ENCODE assay signal across 13 cellular contexts in the genomic region with DNA sequence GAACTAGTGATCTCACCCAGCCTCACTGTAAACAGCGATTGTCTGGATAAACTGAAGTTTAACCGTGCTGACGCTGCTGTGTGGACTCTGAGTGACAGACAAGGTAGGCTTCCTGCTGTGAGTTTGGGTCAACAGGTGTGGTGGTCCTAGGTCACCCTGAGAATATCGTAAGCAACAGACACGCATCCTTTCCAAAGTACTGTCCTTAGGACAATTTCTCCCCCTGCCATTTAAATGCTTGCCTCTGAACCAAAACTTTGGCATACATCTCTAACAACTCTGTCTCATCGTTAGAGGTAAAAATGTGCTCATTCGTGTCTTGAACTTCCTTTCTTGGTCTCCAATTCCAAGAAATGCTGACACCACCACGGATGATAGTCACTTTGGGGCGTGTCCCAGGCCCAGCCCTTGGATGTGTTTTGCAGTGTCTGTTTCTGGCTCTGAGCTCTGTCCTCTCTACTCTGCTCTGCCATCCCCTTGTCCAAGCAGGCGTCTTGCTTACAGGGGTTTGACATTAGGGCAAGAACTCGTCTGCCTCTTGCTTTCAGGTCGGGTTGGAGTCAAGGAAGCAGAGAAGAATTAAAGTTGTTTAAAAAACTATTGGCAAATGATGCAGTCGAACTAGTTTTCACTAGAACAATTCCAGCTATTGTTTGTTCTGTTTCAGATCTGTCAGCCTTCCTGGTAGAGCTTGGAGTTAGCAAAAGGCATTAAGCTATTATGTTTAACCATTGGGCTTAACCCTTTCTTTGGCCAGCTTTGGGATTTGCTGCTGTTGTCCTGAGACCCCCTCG.
DNase-seq lines count a peak whose midpoint lies in the region; ATAC-seq, FAIRE-seq and TF ChIP-seq lines count a peak whose summit lies in the region.
"Had no signal": no experiment of that assay in that cellular context is flagged by ENCODE, and none has a peak within 500 bp of the region (broad histone marks: within the 10 kb centered on the region; RNA-seq: fewer than 3 reads in every experiment).

No MANE protein-coding gene starts in this region.

- no peak for TF ChIP-seq CTCF in H1 (IDR thresholded peaks at IDR 0.05; ENCODE audit: control extremely low read depth in 1 of 3, insufficient read depth in 1 of 3, low read depth in 1 of 3, low read length in 3 of 3)
- TF ChIP-seq CTCF in MM.1S (IDR thresholded peaks at IDR 0.05; ENCODE audit: low read length), result no peak

- H3K4me3 Mint-ChIP-seq in stimulated activated naive B cell treated with anti-CD40 and anti-IgM and Interleukin-4, amounts not matched to agents 10 μg/mL and 1 μg/mL and 100 μg/mL, for 72 hours, result no peak overlapping the region

- H3K4me2 ChIP-seq in GM23248 (ENCODE audit: unreplicated experiment), result no peak overlapping the region
- H3K4me2 ChIP-seq in H1 (ENCODE audit: insufficient read depth in 1 of 2, low read depth in 2 of 2, low read length in 2 of 2), result no peak overlapping the region
- H3K4me2 ChIP-seq in MM.1S (ENCODE audit: low read depth, low read length), result no peak overlapping the region

- no peak for TF ChIP-seq RAD21 in H1 (IDR thresholded peaks at IDR 0.05 in 1 of 2, conservative IDR thresholded peaks at IDR 0.05 in 1 of 2; ENCODE audit: low read depth in 2 of 2, low read length in 2 of 2)

- H2BK15ac ChIP-seq in H1 (ENCODE audit: low read length), result no peak overlapping the region

- H3K14ac ChIP-seq in H1 (ENCODE audit: insufficient read length), result no peak overlapping the region

- WGBS in GM23248 (ENCODE audit: low coverage in 1 of 2, low lambda C conversion rate in 2 of 2, missing lambda C conversion rate in 2 of 2), 2 experiments, result 2 to 6% methylated on average over 14 of the region's 14 CpGs
- 75% methylated on average over 14 of the region's 14 CpGs; no CpG with 5 or more reads in 1 of the 2 experiments for WGBS in H1 (ENCODE audit: extremely low coverage in 1 of 2, insufficient coverage in 1 of 2, insufficient read length in 1 of 2, insufficient replicate concordance in 2 of 2, low coverage in 1 of 2, low lambda C conversion rate in 2 of 2, missing lambda C conversion rate in 1 of 2), 2 experiments

- H3K4me1 Mint-ChIP-seq in stimulated activated naive B cell treated with anti-CD40 and anti-IgM and Interleukin-4, amounts not matched to agents 10 μg/mL and 1 μg/mL and 100 μg/mL, for 72 hours, result peaks cover 9 to 11% of the 10 kb centered on the region in 2 donors

- in situ Hi-C loops in GM23248 (cut with MboI), result no loop called here

- H4K5ac ChIP-seq in H1 (ENCODE audit: insufficient read length, low read depth, low read length), result no peak overlapping the region

- H3K36me3 ChIP-seq in GM23248 (ENCODE audit: low read depth) (no peaks in the 10 kb centered on the region), H1 (ENCODE audit: control insufficient read depth in 2 of 4, insufficient read depth in 4 of 4, low read length in 3 of 4) (no peaks in the 10 kb centered on the region), MM.1S (replicated peaks; ENCODE audit: insufficient read depth, low read length) (no peaks in the 10 kb centered on the region)
- H3K36me3 ChIP-seq: SJSA1, upper lobe of left lung had no signal

- no peaks in the 10 kb centered on the region for H3K23me2 ChIP-seq in H1 (ENCODE audit: low read depth, low read length)

- H3K9ac ChIP-seq in GM23248 (no peak overlapping the region), H1 (replicated peaks in 1 of 4; ENCODE audit: extremely low read depth in 1 of 4, low read depth in 3 of 4, low read length in 3 of 4) (no peak overlapping the region), MM.1S (ENCODE audit: low read length) (no peak overlapping the region)

- POLR2A ChIA-PET in H1 (lab: Charles Lee; ENCODE audit: partially characterized antibody), result no interaction called here

- no peaks in the 10 kb centered on the region for H3K9me3 ChIP-seq in GM23248 (ENCODE audit: low read depth)
- no peaks in the 10 kb centered on the region for H3K9me3 ChIP-seq in H1 (ENCODE audit: insufficient read depth in 2 of 2, low read depth in 1 of 2, low read length in 1 of 2)
- no peaks in the 10 kb centered on the region for H3K9me3 ChIP-seq in MM.1S (replicated peaks; ENCODE audit: insufficient read depth, low read length)
- H3K9me3 ChIP-seq: SJSA1, upper lobe of left lung had no signal

- H3K56ac ChIP-seq in H1 (replicated peaks; ENCODE audit: insufficient read length, low read depth, low read length), result no peak overlapping the region

- H2AFZ ChIP-seq in GM23248 (0 out of 2 replicates have a peak overlapping the region, but pooled peaks have one; percentile 5), H1 (ENCODE audit: low read length) (no peak overlapping the region), MM.1S (ENCODE audit: low read length) (no peak overlapping the region)

- H3K79me2 ChIP-seq in GM23248 (ENCODE audit: insufficient read depth) (no peaks in the 10 kb centered on the region), H1 (ENCODE audit: control insufficient read depth in 1 of 2, insufficient read depth in 2 of 2, low read length in 2 of 2) (no peaks in the 10 kb centered on the region), MM.1S (ENCODE audit: low read length) (no peaks in the 10 kb centered on the region)

- no peak overlapping the region for H2AK5ac ChIP-seq in H1 (ENCODE audit: low read depth, low read length)

- peaks cover 27 to 42% of the 10 kb centered on the region in 2 donors for H3K27me3 Mint-ChIP-seq in stimulated activated naive B cell treated with anti-CD40 and anti-IgM and Interleukin-4, amounts not matched to agents 10 μg/mL and 1 μg/mL and 100 μg/mL, for 72 hours

- H3K4ac ChIP-seq in H1 (replicated peaks; ENCODE audit: insufficient read length, low read depth, low read length), result no peak overlapping the region

- no peak overlapping the region for H3K27ac Mint-ChIP-seq in stimulated activated naive B cell treated with anti-CD40 and anti-IgM and Interleukin-4, amounts not matched to agents 10 μg/mL and 1 μg/mL and 100 μg/mL, for 72 hours

- no peak for ATAC-seq in stimulated activated naive B cell treated with anti-CD40 and anti-IgM and Interleukin-4, amounts not matched to agents 10 μg/mL and 1 μg/mL and 100 μg/mL, for 72 hours (replicated peaks)

- no peaks in the 10 kb centered on the region for H3F3A ChIP-seq in GM23248 (ENCODE audit: insufficient read depth)
- peaks cover 12% of the 10 kb centered on the region for H3F3A ChIP-seq in MM.1S (ENCODE audit: insufficient read depth, low read length)

- DNase-seq in GM23248 (peak; percentile 35), RPMI8226 (peak; percentile 11), H1 (ENCODE audit: low read depth in 1 of 2, low spot score in 2 of 2) (no peak), NCI-H69 (lab: John Stamatoyannopoulos, UW) (no peak), MM.1S (no peak), cerebellar nuclear complex (lab: John Stamatoyannopoulos, UW) (no peak)
- peak; percentile 49 for DNase-seq in stimulated activated CD4-positive, alpha-beta T cell treated with anti-CD3 and anti-CD28 coated beads, Interleukin-1b, Interleukin-23, amount 100 ng/mL, for 48 hours
- no peak for DNase-seq in stimulated activated naive B cell treated with anti-CD40 and anti-IgM and Interleukin-4, amounts not matched to agents 10 μg/mL and 1 μg/mL and 100 μg/mL, for 72 hours
- DNase-seq: activated gamma-delta T cell, NCI-H146, small intestine, upper lobe of left lung had no signal

- peak overlapping the region; percentile 26 for H4K91ac ChIP-seq in H1 (replicated peaks; ENCODE audit: insufficient read length, low read length)

- no peak overlapping the region for H2BK120ac ChIP-seq in H1 (replicated peaks; ENCODE audit: low read depth, low read length)

- H4K8ac ChIP-seq in H1 (ENCODE audit: extremely low read depth, insufficient read depth, low read length), result no peak overlapping the region

- H3K18ac ChIP-seq in H1 (ENCODE audit: extremely low read depth, low read length), result no peak overlapping the region

- H3K27me3 ChIP-seq in GM23248 (replicated peaks; ENCODE audit: insufficient read depth), result peaks cover 41% of the 10 kb centered on the region
- no peaks in the 10 kb centered on the region for H3K27me3 ChIP-seq in H1 (replicated peaks in 1 of 4; ENCODE audit: control insufficient read depth in 3 of 4, extremely low read depth in 1 of 4, insufficient read depth in 3 of 4, low read length in 3 of 4)
- H3K27me3 ChIP-seq in MM.1S (replicated peaks; ENCODE audit: insufficient read depth, low read length), result no peaks in the 10 kb centered on the region
- H3K27me3 ChIP-seq: SJSA1, upper lobe of left lung had no signal

- TF ChIP-seq EP300 in H1 (IDR thresholded peaks at IDR 0.05; ENCODE audit: borderline replicate concordance in 1 of 2, low read depth in 2 of 2, low read length in 2 of 2), result no peak

- no peaks in the 10 kb centered on the region for H3K79me1 ChIP-seq in H1 (ENCODE audit: low read depth, low read length)

- no peaks in the 10 kb centered on the region for H3K9me3 Mint-ChIP-seq in stimulated activated naive B cell treated with anti-CD40 and anti-IgM and Interleukin-4, amounts not matched to agents 10 μg/mL and 1 μg/mL and 100 μg/mL, for 72 hours

- no peak overlapping the region for H2BK20ac ChIP-seq in H1 (ENCODE audit: low read length)

- no peaks in the 10 kb centered on the region for H3K36me3 Mint-ChIP-seq in stimulated activated naive B cell treated with anti-CD40 and anti-IgM and Interleukin-4, amounts not matched to agents 10 μg/mL and 1 μg/mL and 100 μg/mL, for 72 hours

- no peak for TF ChIP-seq POLR2A in H1 (IDR thresholded peaks at IDR 0.05; ENCODE audit: control extremely low read depth in 1 of 2, low read depth in 2 of 2, low read length in 2 of 2)

- H3K27ac ChIP-seq in GM23248 (no peak overlapping the region), H1 (ENCODE audit: low read depth, low read length) (no peak overlapping the region; the same call in 1 of the 2 replicates), MM.1S (ENCODE audit: low read length) (no peak overlapping the region)
- H3K27ac ChIP-seq: SJSA1, upper lobe of left lung had no signal

- H2BK12ac ChIP-seq in H1 (ENCODE audit: low read depth, low read length), result peak overlapping the region; percentile 45; the same call in 1 of the 2 replicates

- H3K23ac ChIP-seq in H1 (ENCODE audit: insufficient read length), result no peak overlapping the region

- CTCF ChIA-PET in H1 (lab: Charles Lee; ENCODE audit: partially characterized antibody), result interaction anchor here (0.7 to 1.6 kb wide), 2 partner anchors 25 to 37 kb away, joined by 3 to 5 read pairs; no protein-coding TSS in a partner anchor

- no peak overlapping the region for H2BK5ac ChIP-seq in H1 (ENCODE audit: low read depth, low read length)

- H4K20me1 ChIP-seq in GM23248 (ENCODE audit: insufficient read depth) (no peaks in the 10 kb centered on the region), H1 (replicated peaks in 1 of 2; ENCODE audit: control insufficient read depth in 1 of 2, insufficient read depth in 2 of 2, low read length in 2 of 2) (no peaks in the 10 kb centered on the region), MM.1S (ENCODE audit: insufficient read depth, low read length) (no peaks in the 10 kb centered on the region)

- H3K4me3 ChIP-seq in GM23248, result no peak overlapping the region
- H3K4me3 ChIP-seq in H1 (ENCODE audit: extremely low read depth in 1 of 4, insufficient read depth in 2 of 4, low read depth in 3 of 4, low read length in 4 of 4), result no peak overlapping the region
- no peak overlapping the region for H3K4me3 ChIP-seq in MM.1S (ENCODE audit: low read length)
- H3K4me3 ChIP-seq: SJSA1, upper lobe of left lung had no signal

- FAIRE-seq in H1 (lab: Jason Lieb, UNC), result no peak
- FAIRE-seq: small intestine had no signal

- no peaks in the 10 kb centered on the region for H3K9me2 ChIP-seq in GM23248 (ENCODE audit: insufficient read depth)
- no peaks in the 10 kb centered on the region for H3K9me2 ChIP-seq in MM.1S (replicated peaks; ENCODE audit: insufficient read depth, low read length)

- H3K4me1 ChIP-seq in GM23248 (ENCODE audit: insufficient read depth), result no peaks in the 10 kb centered on the region
- peaks cover 6 to 18% (median 13%) of the 10 kb centered on the region in 4 experiments; a peak in 6 of 7 replicates for H3K4me1 ChIP-seq in H1 (replicated peaks in 1 of 4; ENCODE audit: control insufficient read depth in 3 of 4, insufficient read depth in 4 of 4, low read length in 3 of 4)
- H3K4me1 ChIP-seq in MM.1S (ENCODE audit: low read length), result peaks cover 13% of the 10 kb centered on the region
- H3K4me1 ChIP-seq: SJSA1, upper lobe of left lung had no signal

Comparison
In these comparisons a context has a peak if more than half of its experiments do, and no peak if none do; other contexts are left out.
1. DNase-seq: peak in GM23248 (single experiment), RPMI8226 (single experiment) and stimulated activated CD4-positive, alpha-beta T cell treated with anti-CD3 and anti-CD28 coated beads, Interleukin-1b, Interleukin-23, amount 100 ng/mL, for 48 hours (single experiment); none in H1 (0 of 2), NCI-H69 (single experiment), MM.1S (single experiment), stimulated activated naive B cell treated with anti-CD40 and anti-IgM and Interleukin-4, amounts not matched to agents 10 μg/mL and 1 μg/mL and 100 μg/mL, for 72 hours (single experiment) and cerebellar nuclear complex (0 of 2).